Comparison of ENCODE assay signal across 1 cellular context in the genomic region with DNA sequence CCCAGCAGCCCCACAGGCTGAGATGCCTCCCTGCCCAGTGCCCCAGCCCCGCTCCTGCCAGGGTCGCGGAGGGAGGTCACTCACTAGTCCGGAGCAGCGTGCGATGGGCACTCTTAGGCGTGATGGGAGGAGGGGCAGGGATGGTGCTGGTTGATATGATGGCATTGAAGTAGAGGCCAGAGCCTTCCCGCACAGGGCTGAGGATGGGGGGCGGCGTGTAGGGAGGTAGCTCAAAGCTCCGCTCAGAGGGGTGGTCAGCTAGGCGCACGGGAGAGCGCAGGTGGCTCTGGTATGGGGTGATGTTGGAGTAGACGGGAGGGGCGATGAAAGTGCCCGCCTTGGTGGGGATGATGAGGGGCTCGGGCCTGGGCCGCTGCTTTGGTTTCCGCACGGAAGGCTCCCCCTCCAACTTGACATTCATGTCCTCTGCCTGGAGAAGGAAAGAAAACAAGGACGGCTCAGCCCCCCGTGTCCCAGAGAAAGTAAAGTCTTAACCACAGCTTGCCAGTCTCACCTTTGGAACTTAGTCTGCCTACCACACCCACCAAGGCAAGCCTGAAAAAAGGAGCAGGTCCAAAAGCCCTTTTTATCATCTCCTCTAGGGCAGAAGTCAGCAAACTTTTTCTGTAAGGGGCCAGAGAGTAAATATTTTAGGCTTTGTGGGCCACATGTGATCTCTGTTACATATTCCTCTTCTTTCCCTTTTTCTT.
TF ChIP-seq lines count a peak whose summit lies in the region.

No MANE protein-coding gene starts in this region.

TF ChIP-seq in IMR-90, 13 proteins besides CTCF, POLR2A, EP300 and RAD21:
- TF ChIP-seq CEBPB (IDR thresholded peaks at IDR 0.05; ENCODE audit: low read depth, low read length) (no peak), MAFK (IDR thresholded peaks at IDR 0.05; ENCODE audit: low read depth, low read length) (no peak), NFE2L2 (IDR thresholded peaks at IDR 0.05; ENCODE audit: low read depth, low read length) (no peak), USF2 (IDR thresholded peaks at IDR 0.05; ENCODE audit: low read depth, low read length) (no peak), RCOR1 (IDR thresholded peaks at IDR 0.05; ENCODE audit: insufficient replicate concordance, low read length) (no peak), BHLHE40 (IDR thresholded peaks at IDR 0.05; ENCODE audit: low read depth, low read length) (no peak), FOS (IDR thresholded peaks at IDR 0.05; ENCODE audit: low read depth, low read length) (no peak), MXI1 (IDR thresholded peaks at IDR 0.05; ENCODE audit: borderline replicate concordance, low read depth, low read length) (no peak), MAZ (IDR thresholded peaks at IDR 0.05; ENCODE audit: borderline replicate concordance, low read depth, low read length) (no peak), RFX5 (IDR thresholded peaks at IDR 0.05; ENCODE audit: low read depth, low read length) (no peak)
- TF ChIP-seq, protein P1, sequence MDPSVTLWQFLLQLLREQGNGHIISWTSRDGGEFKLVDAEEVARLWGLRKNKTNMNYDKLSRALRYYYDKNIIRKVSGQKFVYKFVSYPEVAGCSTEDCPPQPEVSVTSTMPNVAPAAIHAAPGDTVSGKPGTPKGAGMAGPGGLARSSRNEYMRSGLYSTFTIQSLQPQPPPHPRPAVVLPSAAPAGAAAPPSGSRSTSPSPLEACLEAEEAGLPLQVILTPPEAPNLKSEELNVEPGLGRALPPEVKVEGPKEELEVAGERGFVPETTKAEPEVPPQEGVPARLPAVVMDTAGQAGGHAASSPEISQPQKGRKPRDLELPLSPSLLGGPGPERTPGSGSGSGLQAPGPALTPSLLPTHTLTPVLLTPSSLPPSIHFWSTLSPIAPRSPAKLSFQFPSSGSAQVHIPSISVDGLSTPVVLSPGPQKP (IDR thresholded peaks at IDR 0.05; ENCODE audit: borderline replicate concordance, low read depth, low read length): no peak
